Comparison of ENCODE assay signal across 1 cellular context in the genomic region with DNA sequence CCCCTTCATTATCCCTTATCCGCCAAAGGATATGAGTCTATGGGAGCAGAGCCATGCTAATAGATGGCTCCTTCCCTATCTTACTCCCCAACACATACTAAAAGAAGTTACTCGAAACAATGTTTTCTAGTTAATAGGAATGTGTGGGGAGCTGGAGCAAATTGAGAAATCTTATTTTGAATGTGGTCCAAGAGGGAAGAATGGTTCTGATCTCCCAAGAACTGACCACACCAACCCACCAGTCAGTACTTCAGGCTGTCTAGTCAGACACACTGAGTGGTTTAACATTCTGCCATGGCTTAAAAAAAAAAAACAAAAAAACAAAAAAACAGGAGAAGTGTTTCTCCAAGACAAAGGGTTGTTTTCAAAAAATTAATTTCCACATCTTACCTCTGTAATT.
TF ChIP-seq lines count a peak whose summit lies in the region.

No MANE protein-coding gene starts in this region.

TF ChIP-seq in IMR-90, 13 proteins besides CTCF, POLR2A, EP300 and RAD21 (continued from another document):
- TF ChIP-seq, protein P1, sequence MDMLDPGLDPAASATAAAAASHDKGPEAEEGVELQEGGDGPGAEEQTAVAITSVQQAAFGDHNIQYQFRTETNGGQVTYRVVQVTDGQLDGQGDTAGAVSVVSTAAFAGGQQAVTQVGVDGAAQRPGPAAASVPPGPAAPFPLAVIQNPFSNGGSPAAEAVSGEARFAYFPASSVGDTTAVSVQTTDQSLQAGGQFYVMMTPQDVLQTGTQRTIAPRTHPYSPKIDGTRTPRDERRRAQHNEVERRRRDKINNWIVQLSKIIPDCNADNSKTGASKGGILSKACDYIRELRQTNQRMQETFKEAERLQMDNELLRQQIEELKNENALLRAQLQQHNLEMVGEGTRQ (IDR thresholded peaks at IDR 0.05; ENCODE audit: low read depth, low read length): no peak
- TF ChIP-seq, protein P2, sequence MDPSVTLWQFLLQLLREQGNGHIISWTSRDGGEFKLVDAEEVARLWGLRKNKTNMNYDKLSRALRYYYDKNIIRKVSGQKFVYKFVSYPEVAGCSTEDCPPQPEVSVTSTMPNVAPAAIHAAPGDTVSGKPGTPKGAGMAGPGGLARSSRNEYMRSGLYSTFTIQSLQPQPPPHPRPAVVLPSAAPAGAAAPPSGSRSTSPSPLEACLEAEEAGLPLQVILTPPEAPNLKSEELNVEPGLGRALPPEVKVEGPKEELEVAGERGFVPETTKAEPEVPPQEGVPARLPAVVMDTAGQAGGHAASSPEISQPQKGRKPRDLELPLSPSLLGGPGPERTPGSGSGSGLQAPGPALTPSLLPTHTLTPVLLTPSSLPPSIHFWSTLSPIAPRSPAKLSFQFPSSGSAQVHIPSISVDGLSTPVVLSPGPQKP (IDR thresholded peaks at IDR 0.05; ENCODE audit: borderline replicate concordance, low read depth, low read length): no peak
- no peak for TF ChIP-seq SMC3 (IDR thresholded peaks at IDR 0.05; ENCODE audit: low read depth, low read length)
- no peak for TF ChIP-seq FOS (IDR thresholded peaks at IDR 0.05; ENCODE audit: low read depth, low read length)
